1 cellular context compared by ENCODE assay signal in the genomic region with DNA sequence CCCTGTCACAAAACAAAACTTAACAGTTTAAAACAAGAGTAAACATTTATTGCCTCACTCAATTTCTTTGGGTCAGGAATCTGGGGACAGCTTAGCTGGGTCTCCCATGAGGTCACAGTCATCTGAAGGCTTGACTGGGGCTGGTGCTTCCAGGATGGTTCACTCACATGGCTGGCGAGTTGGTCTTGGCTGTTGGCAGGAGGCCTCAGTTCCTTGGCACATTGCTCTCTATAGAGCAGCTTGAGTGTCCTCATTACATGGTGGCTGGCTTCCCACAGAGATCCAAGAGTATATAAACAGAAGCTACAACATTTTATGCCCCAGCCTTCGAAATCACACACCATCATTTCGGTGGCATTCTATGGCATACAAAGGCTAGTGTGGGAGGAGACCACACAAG.
TF ChIP-seq lines count a peak whose summit lies in the region.

No MANE protein-coding gene starts in this region.

TF ChIP-seq in IMR-90, 13 proteins besides CTCF, POLR2A, EP300 and RAD21 (continued from another document):
- TF ChIP-seq, protein P1, sequence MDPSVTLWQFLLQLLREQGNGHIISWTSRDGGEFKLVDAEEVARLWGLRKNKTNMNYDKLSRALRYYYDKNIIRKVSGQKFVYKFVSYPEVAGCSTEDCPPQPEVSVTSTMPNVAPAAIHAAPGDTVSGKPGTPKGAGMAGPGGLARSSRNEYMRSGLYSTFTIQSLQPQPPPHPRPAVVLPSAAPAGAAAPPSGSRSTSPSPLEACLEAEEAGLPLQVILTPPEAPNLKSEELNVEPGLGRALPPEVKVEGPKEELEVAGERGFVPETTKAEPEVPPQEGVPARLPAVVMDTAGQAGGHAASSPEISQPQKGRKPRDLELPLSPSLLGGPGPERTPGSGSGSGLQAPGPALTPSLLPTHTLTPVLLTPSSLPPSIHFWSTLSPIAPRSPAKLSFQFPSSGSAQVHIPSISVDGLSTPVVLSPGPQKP (IDR thresholded peaks at IDR 0.05; ENCODE audit: borderline replicate concordance, low read depth, low read length) = no peak
- TF ChIP-seq SMC3 (IDR thresholded peaks at IDR 0.05; ENCODE audit: low read depth, low read length) (no peak), RFX5 (IDR thresholded peaks at IDR 0.05; ENCODE audit: low read depth, low read length) (no peak), CEBPB (IDR thresholded peaks at IDR 0.05; ENCODE audit: low read depth, low read length) (no peak), MAFK (IDR thresholded peaks at IDR 0.05; ENCODE audit: low read depth, low read length) (no peak), FOS (IDR thresholded peaks at IDR 0.05; ENCODE audit: low read depth, low read length) (no peak), MAZ (IDR thresholded peaks at IDR 0.05; ENCODE audit: borderline replicate concordance, low read depth, low read length) (no peak), MXI1 (IDR thresholded peaks at IDR 0.05; ENCODE audit: borderline replicate concordance, low read depth, low read length) (no peak), RCOR1 (IDR thresholded peaks at IDR 0.05; ENCODE audit: insufficient replicate concordance, low read length) (no peak), NFE2L2 (IDR thresholded peaks at IDR 0.05; ENCODE audit: low read depth, low read length) (no peak)
- TF ChIP-seq, protein P2, sequence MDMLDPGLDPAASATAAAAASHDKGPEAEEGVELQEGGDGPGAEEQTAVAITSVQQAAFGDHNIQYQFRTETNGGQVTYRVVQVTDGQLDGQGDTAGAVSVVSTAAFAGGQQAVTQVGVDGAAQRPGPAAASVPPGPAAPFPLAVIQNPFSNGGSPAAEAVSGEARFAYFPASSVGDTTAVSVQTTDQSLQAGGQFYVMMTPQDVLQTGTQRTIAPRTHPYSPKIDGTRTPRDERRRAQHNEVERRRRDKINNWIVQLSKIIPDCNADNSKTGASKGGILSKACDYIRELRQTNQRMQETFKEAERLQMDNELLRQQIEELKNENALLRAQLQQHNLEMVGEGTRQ (IDR thresholded peaks at IDR 0.05; ENCODE audit: low read depth, low read length) = no peak
